ENCODE assay signal across 14 cellular contexts in genomic region chr3:80190051-80190450, GRCh38.
DNase-seq lines count a peak whose midpoint lies in the region; FAIRE-seq and TF ChIP-seq lines count a peak whose summit lies in the region.
"Had no signal": no experiment of that assay in that cellular context is flagged by ENCODE, and none has a peak within 500 bp of the region (broad histone marks: within the 10 kb centered on the region; RNA-seq: fewer than 3 reads in every experiment).

No MANE protein-coding gene starts in this region.

- FAIRE-seq in D721Med (lab: Jason Lieb, UNC) = no peak

- no peaks in the 10 kb centered on the region for H3K79me1 ChIP-seq in H9 (ENCODE audit: insufficient read depth, low read depth, low read length, poor library complexity, severe bottlenecking)

- no peak overlapping the region for H2AK5ac ChIP-seq in H9 (ENCODE audit: insufficient read length, low read length)

- no peak overlapping the region for H3K4me3 Mint-ChIP-seq in H9
- H3K4me3 Mint-ChIP-seq in osteocyte (ENCODE audit: unreplicated experiment) = peak overlapping the region; percentile 34
- H3K4me3 Mint-ChIP-seq: activated CD4-positive, alpha-beta T cell treated with anti-CD3 and anti-CD28 coated beads, Interleukin-2, amount 10 ng/mL, durations not matched to agents 24 days and 14 days; activated naive CD8-positive, alpha-beta T cell treated with anti-CD3 and anti-CD28 coated beads for 36 hours; HFFc6 had no signal

- no peak overlapping the region for H3K27ac ChIP-seq in H9 (ENCODE audit: insufficient read length, low read depth, low read length)
- H3K27ac ChIP-seq in SJCRH30 = 0 out of 2 replicates have a peak overlapping the region, but pooled peaks have one; percentile 9
- no peak overlapping the region for H3K27ac ChIP-seq in suprapubic skin

- H3K27me3 Mint-ChIP-seq in H9 (ENCODE audit: low read depth) = no peaks in the 10 kb centered on the region
- no peaks in the 10 kb centered on the region for H3K27me3 Mint-ChIP-seq in osteocyte (ENCODE audit: unreplicated experiment)
- H3K27me3 Mint-ChIP-seq: activated CD4-positive, alpha-beta T cell treated with anti-CD3 and anti-CD28 coated beads, Interleukin-2, amount 10 ng/mL, durations not matched to agents 24 days and 14 days; activated naive CD8-positive, alpha-beta T cell treated with anti-CD3 and anti-CD28 coated beads for 36 hours had no signal

- no peaks in the 10 kb centered on the region for H3K79me2 ChIP-seq in H9 (ENCODE audit: insufficient read depth, low read length)

- no peak overlapping the region for H2BK20ac ChIP-seq in H9 (ENCODE audit: low read depth, low read length, poor library complexity, severe bottlenecking)

- no peak overlapping the region for H2BK12ac ChIP-seq in H9 (ENCODE audit: insufficient read length, low read depth, low read length)

- H3K9me3 ChIP-seq in H9 (ENCODE audit: control insufficient read depth, low read depth, low read length) = no peaks in the 10 kb centered on the region
- H3K9me3 ChIP-seq in SJCRH30 (replicated peaks) = no peaks in the 10 kb centered on the region
- peaks cover 5% of the 10 kb centered on the region for H3K9me3 ChIP-seq in suprapubic skin

- H3K27ac Mint-ChIP-seq in H9 (peak overlapping the region in 2 of 3 experiments; percentile 33 to 50; a peak in 2 of 7 replicates), osteocyte (ENCODE audit: unreplicated experiment) (peak overlapping the region; percentile 58)
- H3K27ac Mint-ChIP-seq: activated CD4-positive, alpha-beta T cell treated with anti-CD3 and anti-CD28 coated beads, Interleukin-2, amount 10 ng/mL, durations not matched to agents 24 days and 14 days; activated naive CD8-positive, alpha-beta T cell treated with anti-CD3 and anti-CD28 coated beads for 36 hours; HFFc6 had no signal

- no peak overlapping the region for H3K4me2 ChIP-seq in H9 (ENCODE audit: insufficient read depth, insufficient read length, low read length)

- peaks cover 7 to 9% of the 10 kb centered on the region in 2 experiments for H3K4me1 Mint-ChIP-seq in H9
- peaks cover 24% of the 10 kb centered on the region for H3K4me1 Mint-ChIP-seq in osteocyte (ENCODE audit: unreplicated experiment)
- H3K4me1 Mint-ChIP-seq: activated CD4-positive, alpha-beta T cell treated with anti-CD3 and anti-CD28 coated beads, Interleukin-2, amount 10 ng/mL, durations not matched to agents 24 days and 14 days; activated naive CD8-positive, alpha-beta T cell treated with anti-CD3 and anti-CD28 coated beads for 36 hours had no signal

- no peak overlapping the region for H3K14ac ChIP-seq in H9 (ENCODE audit: insufficient read depth, low read length)

- no peaks in the 10 kb centered on the region for H4K20me1 ChIP-seq in H9 (ENCODE audit: control insufficient read depth, insufficient read depth, insufficient read length)

- peaks cover 0 to 1% of the 10 kb centered on the region in 2 experiments; a peak in 1 of 5 replicates for H3K9me3 Mint-ChIP-seq in H9
- H3K9me3 Mint-ChIP-seq in osteocyte (ENCODE audit: unreplicated experiment) = no peaks in the 10 kb centered on the region

- H2BK120ac ChIP-seq in H9 (ENCODE audit: low read depth, low read length, poor library complexity, severe bottlenecking) = no peak overlapping the region

- H3K9ac ChIP-seq in H9 (ENCODE audit: extremely low read depth, insufficient read length, low read length) = no peak overlapping the region

- H3K56ac ChIP-seq in H9 (ENCODE audit: insufficient read length, low read depth, low read length) = no peak overlapping the region

- no peak for TF ChIP-seq EP300 in suprapubic skin (IDR thresholded peaks at IDR 0.05)

- no peak overlapping the region for H2BK5ac ChIP-seq in H9 (ENCODE audit: insufficient read length, low read length)

- H4K8ac ChIP-seq in H9 (replicated peaks; ENCODE audit: insufficient read length, low read depth, low read length) = no peak overlapping the region

- H4K5ac ChIP-seq in H9 (ENCODE audit: insufficient read length, low read depth, low read length) = no peak overlapping the region

- H3T11ph ChIP-seq in H9 (ENCODE audit: low read length) = no peak overlapping the region

- DNase-seq in H9 = no peak
- peak; percentile 27 to 46 for DNase-seq in SJCRH30
- DNase-seq in fibroblast of gingiva (ENCODE audit: low read depth) = peak; percentile 1
- no peak for DNase-seq in osteocyte (ENCODE audit: extremely low spot score, unreplicated experiment)
- DNase-seq in D721Med (ENCODE audit: insufficient read length, low spot score) = no peak
- no peak for DNase-seq in NCI-H2081 treated with DMSO at 0.1 percent for 48 hours (lab: John Stamatoyannopoulos, UW)
- DNase-seq in suprapubic skin (ENCODE audit: low spot score in 2 of 2) = no peak
- no peak for DNase-seq in NCI-H1417 (lab: John Stamatoyannopoulos, UW)
- DNase-seq: activated CD4-positive, alpha-beta T cell treated with anti-CD3 and anti-CD28 coated beads, Interleukin-2, amount 10 ng/mL, durations not matched to agents 24 days and 14 days; activated naive CD8-positive, alpha-beta T cell treated with anti-CD3 and anti-CD28 coated beads for 36 hours; DND-41; HFFc6; NCI-H2081; SHP77 treated with DMSO at 0.1 percent for 48 hours had no signal

- no CpG with 5 or more reads among the region's 3 CpGs for WGBS in H9 (ENCODE audit: extremely low coverage, insufficient read length, low lambda C conversion rate)
- 4% methylated on average over 3 of the region's 3 CpGs for WGBS in suprapubic skin

- no peaks in the 10 kb centered on the region for H3K27me3 ChIP-seq in H9 (ENCODE audit: insufficient read depth, low read length)
- no peaks in the 10 kb centered on the region for H3K27me3 ChIP-seq in SJCRH30
- H3K27me3 ChIP-seq in suprapubic skin = no peaks in the 10 kb centered on the region

- no peak for TF ChIP-seq POLR2A in suprapubic skin (IDR thresholded peaks at IDR 0.05)

- H3K36me3 Mint-ChIP-seq in H9 (ENCODE audit: insufficient read depth in 1 of 3, low read depth in 3 of 3) (no peaks in the 10 kb centered on the region), osteocyte (ENCODE audit: unreplicated experiment) (no peaks in the 10 kb centered on the region)
- H3K36me3 Mint-ChIP-seq: activated naive CD8-positive, alpha-beta T cell treated with anti-CD3 and anti-CD28 coated beads for 36 hours had no signal

- no peaks in the 10 kb centered on the region for H3K36me3 ChIP-seq in SJCRH30
- no peaks in the 10 kb centered on the region for H3K36me3 ChIP-seq in suprapubic skin

- TF ChIP-seq CTCF in H9 (conservative IDR thresholded peaks at IDR 0.05) (no peak), osteocyte (IDR thresholded peaks at IDR 0.05) (no peak), D721Med (IDR thresholded peaks at IDR 0.05; ENCODE audit: insufficient read depth, missing control alignments) (no peak), suprapubic skin (IDR thresholded peaks at IDR 0.05) (no peak)

- no peak overlapping the region for H3K4ac ChIP-seq in H9 (ENCODE audit: low read depth, low read length)

- H4K91ac ChIP-seq in H9 (ENCODE audit: insufficient read length, low read depth, low read length) = no peak overlapping the region

- H3K23ac ChIP-seq in H9 (ENCODE audit: insufficient read length, low read depth, low read length) = no peak overlapping the region

- peak overlapping the region; percentile 91 for H2AFZ ChIP-seq in H9 (ENCODE audit: low read length)

- H3K4me1 ChIP-seq in H9 (ENCODE audit: insufficient read depth, low read length) (no peaks in the 10 kb centered on the region; the same call in 1 of the 2 replicates), SJCRH30 (0 out of 2 replicates have a peak, but pooled peaks cover 2% of the 10 kb centered on the region), suprapubic skin (no peaks in the 10 kb centered on the region)

- H3K23me2 ChIP-seq in H9 (ENCODE audit: insufficient read length, low read depth, low read length, poor library complexity, severe bottlenecking) = no peaks in the 10 kb centered on the region

- peak overlapping the region; percentile 23 for H3K4me3 ChIP-seq in SJCRH30
- H3K4me3 ChIP-seq in suprapubic skin = no peak overlapping the region

- H3K18ac ChIP-seq in H9 (ENCODE audit: insufficient read length, low read depth, low read length) = no peak overlapping the region

- H2BK15ac ChIP-seq in H9 (ENCODE audit: low read depth, low read length) = no peak overlapping the region

Comparison
In these comparisons a context has a peak if more than half of its experiments do, and no peak if none do; other contexts are left out.
1. DNase-seq: peak in SJCRH30 (2 of 2) and fibroblast of gingiva (single experiment); none in H9 (single experiment), osteocyte (single experiment), D721Med (single experiment), NCI-H2081 treated with DMSO at 0.1 percent for 48 hours (single experiment), suprapubic skin (0 of 2) and NCI-H1417 (0 of 3).